ENCODE assay signal across 3 cellular contexts in the genomic region with DNA sequence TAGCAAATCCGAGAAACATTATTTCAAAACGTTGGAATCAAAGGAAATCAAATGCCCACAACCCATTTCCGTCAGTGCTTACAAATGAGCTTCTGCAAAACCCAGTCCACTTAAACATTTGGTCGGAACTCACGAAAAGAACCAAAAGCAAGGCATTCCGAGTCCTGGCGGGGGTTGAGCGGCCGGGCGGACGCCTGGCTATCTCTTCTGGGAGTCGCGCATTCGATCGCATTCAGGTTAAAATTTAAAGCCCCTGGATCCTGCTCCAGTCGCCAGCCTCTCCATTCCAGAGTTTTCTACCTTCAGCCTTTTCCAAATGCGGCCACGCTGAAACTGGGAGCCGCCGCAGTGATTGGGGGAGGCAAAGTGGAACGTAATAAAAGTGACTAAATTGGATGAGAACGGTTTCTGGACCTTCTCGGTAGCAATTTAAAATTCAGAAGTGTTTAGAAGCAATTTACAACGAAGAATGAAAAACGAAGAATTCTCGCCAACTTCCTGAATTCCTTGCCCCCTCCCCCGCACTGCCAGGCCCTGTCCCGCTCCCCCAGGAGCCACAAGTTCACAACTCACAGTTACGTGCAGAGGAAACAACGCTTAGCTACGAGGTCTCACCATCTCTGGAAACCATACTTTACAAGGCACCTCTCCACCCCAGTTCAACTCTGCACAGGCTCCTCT.
TF ChIP-seq lines count a peak whose summit lies in the region.

No MANE protein-coding gene starts in this region.

TF ChIP-seq in SK-N-SH, 30 proteins besides CTCF, POLR2A, EP300 and RAD21:
- no peak for TF ChIP-seq MAX (IDR thresholded peaks at IDR 0.05; ENCODE audit: low read depth)
- TF ChIP-seq EZH2phosphoT487 (IDR thresholded peaks at IDR 0.05; ENCODE audit: borderline replicate concordance, low read depth) = peak; percentile 29; the same call in 1 of the 2 replicates
- no peak for TF ChIP-seq FOSL2 (IDR thresholded peaks at IDR 0.05; ENCODE audit: borderline replicate concordance, low read depth)

TF ChIP-seq in SK-N-SH treated with all-trans-retinoic acid at 6 μM for 48 hours, 23 proteins besides CTCF, POLR2A, EP300 and RAD21 (continued from another document and continues in another):
- TF ChIP-seq, protein P1, sequence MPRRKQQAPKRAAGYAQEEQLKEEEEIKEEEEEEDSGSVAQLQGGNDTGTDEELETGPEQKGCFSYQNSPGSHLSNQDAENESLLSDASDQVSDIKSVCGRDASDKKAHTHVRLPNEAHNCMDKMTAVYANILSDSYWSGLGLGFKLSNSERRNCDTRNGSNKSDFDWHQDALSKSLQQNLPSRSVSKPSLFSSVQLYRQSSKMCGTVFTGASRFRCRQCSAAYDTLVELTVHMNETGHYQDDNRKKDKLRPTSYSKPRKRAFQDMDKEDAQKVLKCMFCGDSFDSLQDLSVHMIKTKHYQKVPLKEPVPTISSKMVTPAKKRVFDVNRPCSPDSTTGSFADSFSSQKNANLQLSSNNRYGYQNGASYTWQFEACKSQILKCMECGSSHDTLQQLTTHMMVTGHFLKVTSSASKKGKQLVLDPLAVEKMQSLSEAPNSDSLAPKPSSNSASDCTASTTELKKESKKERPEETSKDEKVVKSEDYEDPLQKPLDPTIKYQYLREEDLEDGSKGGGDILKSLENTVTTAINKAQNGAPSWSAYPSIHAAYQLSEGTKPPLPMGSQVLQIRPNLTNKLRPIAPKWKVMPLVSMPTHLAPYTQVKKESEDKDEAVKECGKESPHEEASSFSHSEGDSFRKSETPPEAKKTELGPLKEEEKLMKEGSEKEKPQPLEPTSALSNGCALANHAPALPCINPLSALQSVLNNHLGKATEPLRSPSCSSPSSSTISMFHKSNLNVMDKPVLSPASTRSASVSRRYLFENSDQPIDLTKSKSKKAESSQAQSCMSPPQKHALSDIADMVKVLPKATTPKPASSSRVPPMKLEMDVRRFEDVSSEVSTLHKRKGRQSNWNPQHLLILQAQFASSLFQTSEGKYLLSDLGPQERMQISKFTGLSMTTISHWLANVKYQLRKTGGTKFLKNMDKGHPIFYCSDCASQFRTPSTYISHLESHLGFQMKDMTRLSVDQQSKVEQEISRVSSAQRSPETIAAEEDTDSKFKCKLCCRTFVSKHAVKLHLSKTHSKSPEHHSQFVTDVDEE (CRISPR knock-in tag; IDR thresholded peaks at IDR 0.05) = no peak
- no peak for TF ChIP-seq ZFP30 (CRISPR knock-in tag; IDR thresholded peaks at IDR 0.05)
- no peak for TF ChIP-seq ZFP3 (CRISPR knock-in tag; IDR thresholded peaks at IDR 0.05)
- no peak for TF ChIP-seq ZNF70 (CRISPR knock-in tag; IDR thresholded peaks at IDR 0.05)
- no peak for TF ChIP-seq CSDC2 (CRISPR knock-in tag; IDR thresholded peaks at IDR 0.05)
- TF ChIP-seq POU6F1 (CRISPR knock-in tag; IDR thresholded peaks at IDR 0.05; ENCODE audit: borderline replicate concordance, low read depth) = no peak
- no peak for TF ChIP-seq CREB5 (CRISPR knock-in tag; IDR thresholded peaks at IDR 0.05; ENCODE audit: low read depth)
- no peak for TF ChIP-seq ZNF8 (CRISPR knock-in tag; IDR thresholded peaks at IDR 0.05)
- no peak for TF ChIP-seq ZNF565 (CRISPR knock-in tag; conservative IDR thresholded peaks at IDR 0.05; ENCODE audit: low read depth)
- TF ChIP-seq CSRNP3 (CRISPR knock-in tag; IDR thresholded peaks at IDR 0.05) = no peak
- no peak for TF ChIP-seq GLIS3 (CRISPR knock-in tag; IDR thresholded peaks at IDR 0.05)
- TF ChIP-seq ESRRG (CRISPR knock-in tag; IDR thresholded peaks at IDR 0.05) = no peak
- TF ChIP-seq ARNTL (CRISPR knock-in tag; IDR thresholded peaks at IDR 0.05; ENCODE audit: borderline replicate concordance, low read depth) = no peak
- no peak for TF ChIP-seq BACH2 (CRISPR knock-in tag; IDR thresholded peaks at IDR 0.05; ENCODE audit: borderline replicate concordance)
- TF ChIP-seq PPARA (CRISPR knock-in tag; IDR thresholded peaks at IDR 0.05; ENCODE audit: borderline replicate concordance) = no peak

TF ChIP-seq in K562, 482 proteins besides CTCF, POLR2A, EP300 and RAD21 (continued from another document):
- peak; percentile 69 for TF ChIP-seq ZFP36 (IDR thresholded peaks at IDR 0.05; ENCODE audit: low read depth, low read length, partially characterized antibody)
- no peak for TF ChIP-seq EP400 (IDR thresholded peaks at IDR 0.05)
- TF ChIP-seq ETV5 (CRISPR knock-in tag; IDR thresholded peaks at IDR 0.05; ENCODE audit: low read depth) = no peak
- no peak for TF ChIP-seq HINFP (tag; conservative IDR thresholded peaks at IDR 0.05; ENCODE audit: low read depth)
- TF ChIP-seq MTA3 (IDR thresholded peaks at IDR 0.05; ENCODE audit: borderline replicate concordance) = no peak
- TF ChIP-seq FOXJ2 (tag; IDR thresholded peaks at IDR 0.05) = peak; percentile 32; the same call in 1 of the 2 replicates
- no peak for TF ChIP-seq ZNF347 (CRISPR knock-in tag; IDR thresholded peaks at IDR 0.05; ENCODE audit: low read depth)
- no peak for TF ChIP-seq TEAD4 (IDR thresholded peaks at IDR 0.05; ENCODE audit: low read length)
- TF ChIP-seq TEAD4 (CRISPR knock-in tag; IDR thresholded peaks at IDR 0.05; ENCODE audit: borderline replicate concordance) = no peak
